Comparison of ENCODE assay signal across 10 cellular contexts in the genomic region with DNA sequence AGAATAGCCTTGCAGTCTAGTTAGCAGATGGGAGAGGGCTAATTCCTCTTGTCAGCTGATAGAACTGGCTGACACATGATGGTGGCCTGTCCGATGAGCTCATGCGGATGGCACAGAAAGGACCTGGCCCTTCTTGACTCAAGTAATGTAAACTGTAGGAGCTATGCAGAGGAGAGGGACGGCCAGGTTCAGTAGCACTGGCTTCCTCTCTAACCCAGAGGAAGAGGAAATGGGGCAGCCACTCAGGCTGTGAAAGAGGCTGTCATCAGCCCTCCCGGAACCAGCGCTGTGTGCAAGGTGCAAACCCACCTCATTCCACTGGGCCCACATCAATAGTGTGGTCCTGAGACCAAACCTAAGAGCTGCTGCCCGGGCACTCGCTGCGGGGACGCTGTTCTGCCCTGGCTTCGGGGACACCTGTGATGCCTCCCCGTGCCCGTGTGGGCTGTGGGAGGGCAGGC. TPM values are rescaled to one million over a fixed set of nuclear protein-coding genes. Genes with fewer than 3 reads are reported as not detected.
DNase-seq lines count a peak whose midpoint lies in the region; ATAC-seq and TF ChIP-seq lines count a peak whose summit lies in the region.
"Had no signal": no experiment of that assay in that cellular context is flagged by ENCODE, and none has a peak within 500 bp of the region (broad histone marks: within the 10 kb centered on the region; RNA-seq: fewer than 3 reads in every experiment).

No MANE protein-coding gene starts in this region.

- no peak overlapping the region for H4K5ac ChIP-seq in H9 (ENCODE audit: insufficient read length, low read depth, low read length)

- peaks cover 0 to 7% (median 0%) of the 10 kb centered on the region in 11 experiments; a peak in 3 of 22 replicates for H4K20me1 ChIP-seq in BLaER1 treated with 17β-estradiol and CSF1 and Interleukin-3, amounts not matched to agents 10 nM and 100 nM
- no peaks in the 10 kb centered on the region for H4K20me1 ChIP-seq in OCI-LY3 (ENCODE audit: insufficient read depth, low read length)
- no peaks in the 10 kb centered on the region for H4K20me1 ChIP-seq in osteoblast (ENCODE audit: insufficient read depth, low read length)
- H4K20me1 ChIP-seq in H9 (ENCODE audit: control insufficient read depth, insufficient read depth, insufficient read length), result no peaks in the 10 kb centered on the region

- H4K91ac ChIP-seq in H9 (ENCODE audit: insufficient read length, low read depth, low read length), result no peak overlapping the region

- no peak for ATAC-seq in HG03139 (IDR thresholded peaks at IDR 0.05; ENCODE audit: unreplicated experiment)

- peak overlapping the region; percentile 31 to 58 (median 44); a peak in 19 of 20 replicates for H3K4me3 ChIP-seq in BLaER1 treated with 17β-estradiol and CSF1 and Interleukin-3, amounts not matched to agents 10 nM and 100 nM
- H3K4me3 ChIP-seq in OCI-LY3 (ENCODE audit: low read length) (no peak overlapping the region), osteoblast (ENCODE audit: insufficient read depth, low read length) (no peak overlapping the region)
- H3K4me3 ChIP-seq: cardiac muscle cell had no signal

- no peak overlapping the region for H3K14ac ChIP-seq in H9 (ENCODE audit: insufficient read depth, low read length)

- peak; percentile 75 for DNase-seq in activated effector memory CD4-positive, alpha-beta T cell treated with anti-CD3 and anti-CD28 coated beads, Interleukin-2, amount 50 U/mL, for 16 hours
- DNase-seq in osteoblast (ENCODE audit: insufficient read length, low spot score, missing footprints) (peak; percentile 62), NCI-H510A (lab: John Stamatoyannopoulos, UW) (no peak), H9 (no peak), NCI-H2081 treated with DMSO at 0.1 percent for 48 hours (lab: John Stamatoyannopoulos, UW) (no peak)
- DNase-seq: kidney glomerular epithelial cell had no signal

- H3K79me1 ChIP-seq in H9 (ENCODE audit: insufficient read depth, low read depth, low read length, poor library complexity, severe bottlenecking), result no peaks in the 10 kb centered on the region

- TF ChIP-seq CTCF in OCI-LY3 (IDR thresholded peaks at IDR 0.05; ENCODE audit: low read depth, low read length) (no peak), osteoblast (IDR thresholded peaks at IDR 0.05; ENCODE audit: extremely low read depth, low read depth, low read length) (no peak), H9 (conservative IDR thresholded peaks at IDR 0.05) (no peak)

- H3K27ac ChIP-seq in BLaER1 treated with 17β-estradiol and CSF1 and Interleukin-3, amounts not matched to agents 10 nM and 100 nM, result peak overlapping the region; percentile 72 to 90 (median 83); a peak in 21 of 22 replicates
- H3K27ac ChIP-seq in OCI-LY3 (ENCODE audit: low read length), result peak overlapping the region; percentile 46
- H3K27ac ChIP-seq in osteoblast (ENCODE audit: low read depth, low read length), result no peak overlapping the region
- H3K27ac ChIP-seq in H9 (ENCODE audit: insufficient read length, low read depth, low read length), result no peak overlapping the region
- H3K27ac ChIP-seq: cardiac muscle cell had no signal

- H3K27me3 ChIP-seq in BLaER1 treated with 17β-estradiol and CSF1 and Interleukin-3, amounts not matched to agents 10 nM and 100 nM, result no peaks in the 10 kb centered on the region
- H3K27me3 ChIP-seq in OCI-LY3 (ENCODE audit: low read depth, low read length) (no peaks in the 10 kb centered on the region), osteoblast (ENCODE audit: insufficient read depth, low read length) (no peaks in the 10 kb centered on the region), H9 (ENCODE audit: insufficient read depth, low read length) (no peaks in the 10 kb centered on the region)
- H3K27me3 ChIP-seq: cardiac muscle cell had no signal

- no peak overlapping the region for H3T11ph ChIP-seq in H9 (ENCODE audit: low read length)

- H3K4me2 ChIP-seq in BLaER1 treated with 17β-estradiol and CSF1 and Interleukin-3, amounts not matched to agents 10 nM and 100 nM, result peak overlapping the region; percentile 85 to 99 (median 96)
- peak overlapping the region; percentile 61; the same call in 1 of the 2 replicates for H3K4me2 ChIP-seq in OCI-LY3 (ENCODE audit: low read length)
- no peak overlapping the region for H3K4me2 ChIP-seq in osteoblast (ENCODE audit: insufficient read depth, low read length)
- no peak overlapping the region for H3K4me2 ChIP-seq in H9 (ENCODE audit: insufficient read depth, insufficient read length, low read length)

- H3K56ac ChIP-seq in H9 (ENCODE audit: insufficient read length, low read depth, low read length), result no peak overlapping the region

- no peaks in the 10 kb centered on the region for H3K9me3 ChIP-seq in BLaER1 treated with 17β-estradiol and CSF1 and Interleukin-3, amounts not matched to agents 10 nM and 100 nM (replicated peaks in 1 of 11)
- no peaks in the 10 kb centered on the region for H3K9me3 ChIP-seq in OCI-LY3 (ENCODE audit: insufficient read depth, low read length)
- no peaks in the 10 kb centered on the region for H3K9me3 ChIP-seq in osteoblast (ENCODE audit: low read depth, low read length)
- no peaks in the 10 kb centered on the region for H3K9me3 ChIP-seq in H9 (ENCODE audit: control insufficient read depth, low read depth, low read length)

- no peak overlapping the region for H3K18ac ChIP-seq in H9 (ENCODE audit: insufficient read length, low read depth, low read length)

- no peak overlapping the region for H3K4me3 Mint-ChIP-seq in H9

- no peak overlapping the region for H2BK20ac ChIP-seq in H9 (ENCODE audit: low read depth, low read length, poor library complexity, severe bottlenecking)

- no peak overlapping the region for H3K23ac ChIP-seq in H9 (ENCODE audit: insufficient read length, low read depth, low read length)

- H3K36me3 Mint-ChIP-seq in H9 (ENCODE audit: insufficient read depth in 1 of 3, low read depth in 3 of 3), result peaks cover 7 to 49% (median 20%) of the 10 kb centered on the region in 3 experiments; a peak in 6 of 7 replicates

- H4K8ac ChIP-seq in H9 (replicated peaks; ENCODE audit: insufficient read length, low read depth, low read length), result no peak overlapping the region

- H2AK5ac ChIP-seq in H9 (ENCODE audit: insufficient read length, low read length), result no peak overlapping the region

- H2BK120ac ChIP-seq in H9 (ENCODE audit: low read depth, low read length, poor library complexity, severe bottlenecking), result no peak overlapping the region

- H3K23me2 ChIP-seq in H9 (ENCODE audit: insufficient read length, low read depth, low read length, poor library complexity, severe bottlenecking), result peaks cover 3% of the 10 kb centered on the region

- peaks cover 12 to 14% of the 10 kb centered on the region in 2 experiments for H3K4me1 Mint-ChIP-seq in H9

- no CpG with 5 or more reads among the region's 12 CpGs for WGBS in H9 (ENCODE audit: extremely low coverage, insufficient read length, low lambda C conversion rate)

- no peaks in the 10 kb centered on the region for H3K79me2 ChIP-seq in OCI-LY3 (ENCODE audit: low read length)
- H3K79me2 ChIP-seq in osteoblast (ENCODE audit: insufficient read depth, low read length), result no peaks in the 10 kb centered on the region
- H3K79me2 ChIP-seq in H9 (ENCODE audit: insufficient read depth, low read length), result no peaks in the 10 kb centered on the region

- H3K36me3 ChIP-seq in BLaER1 treated with 17β-estradiol and CSF1 and Interleukin-3, amounts not matched to agents 10 nM and 100 nM, result peaks cover 60 to 84% (median 70%) of the 10 kb centered on the region in 11 experiments
- H3K36me3 ChIP-seq in OCI-LY3 (replicated peaks; ENCODE audit: low read depth, low read length), result peaks cover 43% of the 10 kb centered on the region
- peaks cover 74% of the 10 kb centered on the region for H3K36me3 ChIP-seq in osteoblast (ENCODE audit: insufficient read depth, low read length)

- peak overlapping the region; percentile 63 to 82 (median 77); a peak in 21 of 22 replicates for H3K9ac ChIP-seq in BLaER1 treated with 17β-estradiol and CSF1 and Interleukin-3, amounts not matched to agents 10 nM and 100 nM
- H3K9ac ChIP-seq in OCI-LY3 (ENCODE audit: low read length), result no peak overlapping the region
- no peak overlapping the region for H3K9ac ChIP-seq in H9 (ENCODE audit: extremely low read depth, insufficient read length, low read length)

- H3K4me1 ChIP-seq in BLaER1 treated with 17β-estradiol and CSF1 and Interleukin-3, amounts not matched to agents 10 nM and 100 nM, result peaks cover 39 to 49% (median 45%) of the 10 kb centered on the region in 10 experiments
- H3K4me1 ChIP-seq in OCI-LY3 (ENCODE audit: low read length) (peaks cover 16% of the 10 kb centered on the region), osteoblast (ENCODE audit: insufficient read depth, low read length) (no peaks in the 10 kb centered on the region), H9 (ENCODE audit: insufficient read depth, low read length) (no peaks in the 10 kb centered on the region)

- H3K27me3 Mint-ChIP-seq in H9 (ENCODE audit: low read depth), result no peaks in the 10 kb centered on the region; the same call in 1 of the 2 replicates

- H3K4ac ChIP-seq in H9 (ENCODE audit: low read depth, low read length), result no peak overlapping the region

- H2BK5ac ChIP-seq in H9 (ENCODE audit: insufficient read length, low read length), result no peak overlapping the region

- 0 out of 7 replicates have a peak overlapping the region, but pooled peaks of 1 of the 3 experiments have one; percentile 47 for H3K27ac Mint-ChIP-seq in H9

- no peak overlapping the region for H2BK15ac ChIP-seq in H9 (ENCODE audit: low read depth, low read length)

- H2AFZ ChIP-seq in OCI-LY3 (ENCODE audit: low read depth, low read length), result no peak overlapping the region
- H2AFZ ChIP-seq in osteoblast (ENCODE audit: low read length), result no peak overlapping the region
- H2AFZ ChIP-seq in H9 (ENCODE audit: low read length), result no peak overlapping the region

- H3K9me3 Mint-ChIP-seq in H9, result no peaks in the 10 kb centered on the region

- H2BK12ac ChIP-seq in H9 (ENCODE audit: insufficient read length, low read depth, low read length), result no peak overlapping the region

RNA-seq across cellular contexts. Expression of a gene that starts 30.7 kb away (rescaled TPM):
- 22.4 and 25.7 TPM in 2 replicates for total RNA-seq in osteoblast
- total RNA-seq in H9 (2021), result 14.8 and 16.2 TPM in 2 replicates

RNA-seq across cellular contexts. Expression of a gene that starts 41.6 kb away (rescaled TPM):
- 2.4 and 3.3 TPM in 2 replicates for total RNA-seq in osteoblast
- total RNA-seq in H9 (2021), result 25.7 and 26.4 TPM in 2 replicates

Comparison
In these comparisons a context has a peak if more than half of its experiments do, and no peak if none do; other contexts are left out.
1. H3K27ac ChIP-seq: peak in BLaER1 treated with 17β-estradiol and CSF1 and Interleukin-3, amounts not matched to agents 10 nM and 100 nM (11 of 11) and OCI-LY3 (single experiment); none in osteoblast (single experiment) and H9 (single experiment).
2. H3K4me2 ChIP-seq: peak in BLaER1 treated with 17β-estradiol and CSF1 and Interleukin-3, amounts not matched to agents 10 nM and 100 nM (11 of 11) and OCI-LY3 (single experiment); none in osteoblast (single experiment) and H9 (single experiment).
3. H3K4me3 ChIP-seq: peak in BLaER1 treated with 17β-estradiol and CSF1 and Interleukin-3, amounts not matched to agents 10 nM and 100 nM (10 of 10); none in OCI-LY3 (single experiment) and osteoblast (single experiment).
4. H3K9ac ChIP-seq: peak in BLaER1 treated with 17β-estradiol and CSF1 and Interleukin-3, amounts not matched to agents 10 nM and 100 nM (11 of 11); none in OCI-LY3 (single experiment) and H9 (single experiment).
5. DNase-seq: peak in activated effector memory CD4-positive, alpha-beta T cell treated with anti-CD3 and anti-CD28 coated beads, Interleukin-2, amount 50 U/mL, for 16 hours (single experiment) and osteoblast (single experiment); none in NCI-H510A (single experiment), H9 (single experiment) and NCI-H2081 treated with DMSO at 0.1 percent for 48 hours (single experiment).